ENCODE assay signal across 9 cellular contexts in the genomic region with DNA sequence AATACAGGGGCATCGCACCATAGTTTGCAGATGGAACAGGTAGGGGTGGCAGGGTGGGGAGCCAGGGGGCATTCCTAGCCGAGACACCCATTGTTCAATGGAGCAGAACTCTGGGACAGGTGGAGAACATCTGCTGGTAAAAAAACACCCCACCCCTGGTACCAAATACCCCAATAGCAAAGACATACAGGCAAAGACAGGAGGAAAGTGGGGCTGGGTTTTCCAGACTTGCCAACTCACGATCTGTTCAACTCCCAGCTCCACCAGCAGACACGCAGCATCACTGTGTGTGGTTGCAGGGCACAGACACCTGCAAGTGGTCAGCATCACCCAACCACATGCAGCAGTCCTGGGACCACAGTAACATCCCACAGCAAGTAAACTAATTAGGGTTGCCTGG. TPM values are rescaled to one million over a fixed set of nuclear protein-coding genes. Genes with fewer than 3 reads are reported as not detected.
"Had no signal": no experiment of that assay in that cellular context is flagged by ENCODE, and none has a peak within 500 bp of the region (broad histone marks: within the 10 kb centered on the region; RNA-seq: fewer than 3 reads in every experiment).

No MANE protein-coding gene starts in this region.

- H3K27ac ChIP-seq: GM23248, HL-60 had no signal

- H3K4me1 Mint-ChIP-seq: IgD-negative memory B cell had no signal

- H3K27ac Mint-ChIP-seq: H9, HFFc6, IgD-negative memory B cell had no signal

- ATAC-seq: HepG2 had no signal

- DNase-seq: GM23248, GOT3, H9, HCEC 1CT, HFFc6 had no signal

- H3K4me3 Mint-ChIP-seq: H9, HFFc6, IgD-negative memory B cell had no signal

- H3K36me3 Mint-ChIP-seq: IgD-negative memory B cell had no signal

- H3K4me3 ChIP-seq: GM23248 had no signal

RNA-seq across cellular contexts. Expression of gene KRTAP10-8, which starts 0.3 kb away (rescaled TPM):
- total RNA-seq: GM23248, H9, HepG2, HFFc6, HT1080 had no signal

RNA-seq across cellular contexts. Expression of gene KRTAP10-7, which starts 11.2 kb away (rescaled TPM):
- total RNA-seq: GM23248, H9, HepG2, HFFc6, HT1080 had no signal

RNA-seq across cellular contexts. Expression of gene KRTAP10-9, which starts 15.3 kb away (rescaled TPM):
- total RNA-seq: GM23248, H9, HepG2, HFFc6, HT1080 had no signal

RNA-seq across cellular contexts. Expression of gene KRTAP10-6, which starts 19.2 kb away (rescaled TPM):
- total RNA-seq: GM23248, H9, HepG2, HFFc6, HT1080 had no signal

RNA-seq across cellular contexts. Expression of gene KRTAP10-10, which starts 25.6 kb away (rescaled TPM):
- total RNA-seq: GM23248, H9, HepG2, HFFc6, HT1080 had no signal
